Comparison of ENCODE assay signal across 24 cellular contexts in the genomic region with DNA sequence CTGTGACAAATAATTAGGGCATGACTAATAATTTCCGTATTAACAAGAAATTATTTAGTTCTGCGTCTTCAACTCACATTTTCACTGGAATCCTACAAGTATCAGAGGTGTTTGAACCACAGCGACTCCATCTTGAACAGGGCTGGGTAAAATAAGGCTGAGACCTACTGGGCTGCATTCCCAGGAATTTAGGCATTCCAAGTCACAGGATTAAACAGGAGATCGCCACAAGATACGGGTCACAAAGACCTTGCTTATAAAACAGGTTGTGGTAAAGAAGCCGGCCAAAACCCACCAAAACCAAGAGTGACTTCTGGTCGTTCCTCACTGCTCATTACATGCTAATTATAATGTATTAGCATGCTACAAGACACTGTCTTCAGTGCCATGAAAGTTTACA.
"Had no signal": no experiment of that assay in that cellular context is flagged by ENCODE, and none has a peak within 500 bp of the region (broad histone marks: within the 10 kb centered on the region; RNA-seq: fewer than 3 reads in every experiment).

No MANE protein-coding gene starts in this region.

- H3K4me1 ChIP-seq: psoas muscle, right lobe of liver, sigmoid colon, stomach, thyroid gland, tibial nerve, upper lobe of left lung, uterus had no signal

- DNase-seq: natural killer cell; occipital lobe; ovary; posterior cingulate gyrus; psoas muscle; right cardiac atrium; right lobe of liver; sigmoid colon; small intestine; stimulated activated CD4-positive, alpha-beta T cell treated with anti-CD3 and anti-CD28 coated beads, Interleukin-15, amount 100 ng/mL, for 24 hours; stimulated activated CD4-positive, alpha-beta T cell treated with anti-CD3 and anti-CD28 coated beads, Interleukin-2, amount 100 ng/mL, for 24 hours; stimulated activated CD4-positive, alpha-beta T cell treated with anti-CD3 and anti-CD28 coated beads, Interleukin-2, amount 100 ng/mL, for 48 hours; stimulated activated CD4-positive, alpha-beta T cell treated with anti-CD3 and anti-CD28 coated beads, Interleukin-4, amount 100 ng/mL, for 24 hours; stimulated activated naive B cell treated with anti-CD40 and anti-IgM and Interleukin-4, amounts not matched to agents 10 μg/mL and 1 μg/mL and 100 μg/mL, for 72 hours; stimulated activated naive CD4-positive, alpha-beta T cell treated with Interleukin-2 at 50 U/mL for 16 hours; stomach; thyroid gland; upper lobe of left lung; uterus had no signal

- ATAC-seq: natural killer cell; psoas muscle; right cardiac atrium; right lobe of liver; stimulated activated effector memory CD8-positive, alpha-beta T cell treated with anti-CD3 and anti-CD28 coated beads, Interleukin-12 subunit alpha, Interleukin-12 subunit beta, amount 100 ng/mL, for 72 hours; stimulated activated naive B cell treated with anti-CD40 and anti-IgM and Interleukin-4, amounts not matched to agents 10 μg/mL and 1 μg/mL and 100 μg/mL, for 72 hours had no signal

- H3K4me3 ChIP-seq: neural progenitor cell, ovary, psoas muscle, right lobe of liver, sigmoid colon, stomach, thoracic aorta, thyroid gland, tibial nerve, upper lobe of left lung, uterus had no signal

- H3K36me3 ChIP-seq: neural progenitor cell, ovary, right lobe of liver, sigmoid colon, stomach, thoracic aorta, thyroid gland, tibial nerve, upper lobe of left lung, uterus had no signal

- H3K27ac ChIP-seq: neural progenitor cell, ovary, parathyroid adenoma, psoas muscle, right lobe of liver, sigmoid colon, stomach, thoracic aorta, thyroid gland, tibial nerve, upper lobe of left lung had no signal
